8 cellular contexts compared by ENCODE assay signal in genomic region chr16:9008335-9009260, GRCh38. TPM values are rescaled to one million over a fixed set of nuclear protein-coding genes. Genes with fewer than 3 reads are reported as not detected.
DNase-seq lines count a peak whose midpoint lies in the region; ATAC-seq and TF ChIP-seq lines count a peak whose summit lies in the region.

No MANE protein-coding gene starts in this region.

- H3K4me3 ChIP-seq in osteoblast (ENCODE audit: insufficient read depth, low read length) = peak overlapping the region; percentile 62
- H3K4me3 ChIP-seq in suprapubic skin = peak overlapping the region; percentile 27

- H3K79me2 ChIP-seq in osteoblast (ENCODE audit: insufficient read depth, low read length) = no peaks in the 10 kb centered on the region

- H3K9me3 ChIP-seq in osteoblast (ENCODE audit: low read depth, low read length) (no peaks in the 10 kb centered on the region), suprapubic skin (no peaks in the 10 kb centered on the region)

- H3K4me2 ChIP-seq in osteoblast (ENCODE audit: insufficient read depth, low read length) = peak overlapping the region; percentile 85

- H3K27me3 ChIP-seq in osteoblast (ENCODE audit: insufficient read depth, low read length) = no peaks in the 10 kb centered on the region
- peaks cover 11% of the 10 kb centered on the region for H3K27me3 ChIP-seq in suprapubic skin

- H3K4me1 ChIP-seq in osteoblast (ENCODE audit: insufficient read depth, low read length) (peaks cover 9% of the 10 kb centered on the region), suprapubic skin (peaks cover 15% of the 10 kb centered on the region)

- no peaks in the 10 kb centered on the region for H4K20me1 ChIP-seq in osteoblast (ENCODE audit: insufficient read depth, low read length)

- H3K36me3 ChIP-seq in osteoblast (ENCODE audit: insufficient read depth, low read length) = no peaks in the 10 kb centered on the region
- H3K36me3 ChIP-seq in suprapubic skin = no peaks in the 10 kb centered on the region

- 33% methylated on average over 25 of the region's 34 CpGs for WGBS in suprapubic skin

- peak overlapping the region; percentile 89 for H2AFZ ChIP-seq in osteoblast (ENCODE audit: low read length)

- peak; percentile 82 for DNase-seq in HPDE6-E6E7 (ENCODE audit: extremely low spot score)
- DNase-seq in RPMI8226 = peak; percentile 83
- peak; percentile 43 for DNase-seq in activated T-helper 9 cell treated with anti-CD3 and anti-CD28 coated beads, Interleukin-2, amount 50 U/mL, for 16 hours (ENCODE audit: low read depth)
- DNase-seq in foreskin melanocyte = peak; percentile 35
- DNase-seq in osteoblast (ENCODE audit: insufficient read length, low spot score, missing footprints) = peak; percentile 98
- DNase-seq in suprapubic skin (ENCODE audit: low spot score in 2 of 2) = peak; percentile 80 to 85

- no peak for TF ChIP-seq POLR2A in suprapubic skin (IDR thresholded peaks at IDR 0.05)

- H3K27ac ChIP-seq in C4-2B = no peak overlapping the region
- no peak overlapping the region for H3K27ac ChIP-seq in osteoblast (ENCODE audit: low read depth, low read length)
- no peak overlapping the region for H3K27ac ChIP-seq in suprapubic skin

- TF ChIP-seq CTCF in C4-2B (conservative IDR thresholded peaks at IDR 0.05) = peak; percentile 94
- TF ChIP-seq CTCF in osteoblast (IDR thresholded peaks at IDR 0.05; ENCODE audit: extremely low read depth, low read depth, low read length) = peak; percentile 84
- TF ChIP-seq CTCF in suprapubic skin (IDR thresholded peaks at IDR 0.05) = peak; percentile 34 to 72

- peak; percentile 84 for ATAC-seq in GM19324 (IDR thresholded peaks at IDR 0.05; ENCODE audit: low FRiP score, unreplicated experiment)

- no peak for TF ChIP-seq EP300 in suprapubic skin (IDR thresholded peaks at IDR 0.05)

RNA-seq across cellular contexts. Expression of gene USP7, which starts 44.9 kb away (rescaled TPM):
- total RNA-seq in osteoblast (46.0 and 51.4 TPM in 2 replicates), suprapubic skin (100 to 1,000 TPM in 3 of 4 donors, 10 to 100 TPM in 1; 94.7 to 135 (median 119) TPM)

Comparison
In these comparisons a context has a peak if more than half of its experiments do, and no peak if none do; other contexts are left out.
1. DNase-seq: peak in every context shown above with its lines; median percentile 98 in osteoblast; 83 in RPMI8226; 82 in suprapubic skin; 82 in HPDE6-E6E7; 43 in activated T-helper 9 cell treated with anti-CD3 and anti-CD28 coated beads, Interleukin-2, amount 50 U/mL, for 16 hours; 35 in foreskin melanocyte.